Comparison of ENCODE assay signal across 8 cellular contexts in the genomic region with DNA sequence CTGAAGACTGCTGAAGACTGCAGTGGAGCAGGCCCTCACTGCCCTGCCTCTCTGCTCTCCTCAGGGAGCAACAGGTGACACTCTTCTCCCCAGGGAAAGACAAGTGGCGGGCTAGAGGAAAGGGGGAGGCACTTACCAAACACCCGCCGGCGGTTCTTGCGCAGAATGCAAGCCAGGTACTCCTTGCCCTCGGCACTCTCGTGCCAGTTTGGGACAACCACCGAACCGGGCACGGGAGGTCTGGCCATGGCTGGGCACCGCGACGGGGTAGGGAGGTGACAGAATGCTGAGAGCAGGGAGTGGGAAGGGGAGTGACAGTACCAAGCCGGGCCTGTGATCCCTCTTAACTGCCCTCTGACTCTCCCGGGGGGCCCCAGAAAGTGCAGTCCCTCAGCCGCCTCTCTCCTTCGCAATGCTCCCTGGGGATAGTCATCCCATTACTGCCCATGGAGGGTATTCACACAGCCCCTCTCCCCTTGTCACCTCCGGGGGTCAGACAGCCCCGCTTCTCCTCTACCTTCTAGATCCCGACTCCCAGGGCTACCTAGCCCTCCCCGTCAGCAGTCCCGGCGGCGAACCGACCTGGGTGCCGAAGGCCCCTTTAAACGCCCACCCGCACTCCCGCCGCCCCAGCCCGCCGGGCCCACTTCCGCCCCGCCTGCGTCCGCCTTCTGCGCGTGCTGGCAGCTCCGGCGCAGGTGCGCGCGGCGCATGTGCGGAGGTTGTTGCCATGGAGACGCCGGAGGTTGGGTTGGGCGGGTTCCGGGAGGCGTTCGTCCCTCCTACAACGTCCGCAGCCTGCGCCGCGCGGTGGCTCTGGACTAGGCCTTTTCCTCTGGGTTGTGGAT. TPM values are rescaled to one million over a fixed set of nuclear protein-coding genes. Genes with fewer than 3 reads are reported as not detected.
DNase-seq lines count a peak whose midpoint lies in the region; ATAC-seq and TF ChIP-seq lines count a peak whose summit lies in the region.

A gene with protein sequence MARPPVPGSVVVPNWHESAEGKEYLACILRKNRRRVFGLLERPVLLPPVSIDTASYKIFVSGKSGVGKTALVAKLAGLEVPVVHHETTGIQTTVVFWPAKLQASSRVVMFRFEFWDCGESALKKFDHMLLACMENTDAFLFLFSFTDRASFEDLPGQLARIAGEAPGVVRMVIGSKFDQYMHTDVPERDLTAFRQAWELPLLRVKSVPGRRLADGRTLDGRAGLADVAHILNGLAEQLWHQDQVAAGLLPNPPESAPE (minus strand): TSS at position 689 of the 848 bp plus-strand sequence. CDS start 441 bp downstream, at position 248.

- CTCF ChIA-PET in activated CD4-positive, alpha-beta memory T cell treated with anti-CD3 and anti-CD28 coated beads, Interleukin-2, amount 10 ng/mL, durations not matched to agents 7 days and 5 days (lab: Charles Lee): interaction anchor here (1.0 to 2.8 kb wide), 4 partner anchors 8 to 158 kb away, joined by 3 to 11 read pairs (median 7); no protein-coding TSS in a partner anchor

- H3K27ac ChIP-seq in C4-2B (peak within 1 kb of the TSS; percentile 86), lung (ENCODE audit: low read depth in 1 of 2, low read length in 1 of 2) (peak within 1 kb of the TSS; percentile 90)

- H3K9me3 ChIP-seq in lung (ENCODE audit: control insufficient read depth in 2 of 2, insufficient read depth in 1 of 2, low read length in 1 of 2): no peaks in the 10 kb centered on the region

- H3K36me3 ChIP-seq in lung (ENCODE audit: control insufficient read depth in 2 of 2, insufficient read depth in 2 of 2, low read length in 2 of 2): peaks cover 0 to 2% of the 10 kb centered on the region in 2 donors

- H3K27me3 Mint-ChIP-seq in activated CD4-positive, alpha-beta memory T cell treated with anti-CD3 and anti-CD28 coated beads, Interleukin-2, amount 10 ng/mL, durations not matched to agents 7 days and 5 days: no peaks in the 10 kb centered on the region

- POLR2A ChIA-PET in activated CD4-positive, alpha-beta memory T cell treated with anti-CD3 and anti-CD28 coated beads, Interleukin-2, amount 10 ng/mL, durations not matched to agents 7 days and 5 days (lab: Charles Lee): interaction anchor here (0.6 to 3.3 kb wide), 10 partner anchors 15 to 471 kb away, joined by 3 to 28 read pairs (median 3); a partner anchor contains a TSS

- no peak; the same call in 1 of the 2 replicates for TF ChIP-seq CTCF in C4-2B (conservative IDR thresholded peaks at IDR 0.05)
- no peak for TF ChIP-seq CTCF in lung (IDR thresholded peaks at IDR 0.05; ENCODE audit: control extremely low read depth, extremely low read depth)

- no peaks in the 10 kb centered on the region for H3K27me3 ChIP-seq in lung (ENCODE audit: control insufficient read depth, insufficient read depth)

- H3K4me3 Mint-ChIP-seq in activated CD4-positive, alpha-beta memory T cell treated with anti-CD3 and anti-CD28 coated beads, Interleukin-2, amount 10 ng/mL, durations not matched to agents 7 days and 5 days: peak within 1 kb of the TSS; percentile 79

- H3K36me3 Mint-ChIP-seq in activated CD4-positive, alpha-beta memory T cell treated with anti-CD3 and anti-CD28 coated beads, Interleukin-2, amount 10 ng/mL, durations not matched to agents 7 days and 5 days (ENCODE audit: low read depth): no peaks in the 10 kb centered on the region

- 1 to 3% methylated on average over 57 of the region's 57 CpGs for WGBS in lung, 2 donors

- peak; percentile 71 for ATAC-seq in GM19438 (IDR thresholded peaks at IDR 0.05; ENCODE audit: low read depth, unreplicated experiment)
- ATAC-seq in HG03571 (IDR thresholded peaks at IDR 0.05; ENCODE audit: unreplicated experiment): peak; percentile 83
- ATAC-seq in lung (ENCODE audit: insufficient read depth, low FRiP score): peak; percentile 94

- H3K4me1 ChIP-seq in lung (ENCODE audit: control insufficient read depth in 2 of 2, insufficient read depth in 2 of 2, low read length in 2 of 2): peaks cover 0 to 9% of the 10 kb centered on the region in 2 donors

- H3K4me1 Mint-ChIP-seq in activated CD4-positive, alpha-beta memory T cell treated with anti-CD3 and anti-CD28 coated beads, Interleukin-2, amount 10 ng/mL, durations not matched to agents 7 days and 5 days: peaks cover 43% of the 10 kb centered on the region

- H3K27ac Mint-ChIP-seq in activated CD4-positive, alpha-beta memory T cell treated with anti-CD3 and anti-CD28 coated beads, Interleukin-2, amount 10 ng/mL, durations not matched to agents 7 days and 5 days: peak within 1 kb of the TSS; percentile 82

- DNase-seq in NCI-H774 (lab: John Stamatoyannopoulos, UW) (peak; percentile 83), ecto neural progenitor cell (ENCODE audit: low spot score) (peak; percentile 97), lung (ENCODE audit: low spot score) (peak; percentile 95)
- DNase-seq in activated CD4-positive, alpha-beta memory T cell treated with anti-CD3 and anti-CD28 coated beads, Interleukin-2, amount 10 ng/mL, durations not matched to agents 7 days and 5 days: peak; percentile 97
- peak; percentile 94 for DNase-seq in stimulated activated CD4-positive, alpha-beta T cell treated with anti-CD3 and anti-CD28 coated beads, TNF-alpha, amount 100 ng/mL, for 4 hours (ENCODE audit: low read depth in 3 of 3)

- peak within 1 kb of the TSS; percentile 52 for H3K4me3 ChIP-seq in lung

- no peaks in the 10 kb centered on the region for H3K9me3 Mint-ChIP-seq in activated CD4-positive, alpha-beta memory T cell treated with anti-CD3 and anti-CD28 coated beads, Interleukin-2, amount 10 ng/mL, durations not matched to agents 7 days and 5 days

RNA-seq across cellular contexts. Expression of the gene that starts here (rescaled TPM):
- total RNA-seq in activated CD4-positive, alpha-beta memory T cell treated with anti-CD3 and anti-CD28 coated beads, Interleukin-2, amount 10 ng/mL, durations not matched to agents 7 days and 5 days: 1 to 10 TPM; 7.9 to 8.7 TPM
- 10 to 100 TPM in 1 of 2 donors, 1 to 10 TPM in 1; 4.5 to 13.7 TPM for total RNA-seq in lung
- polyA plus RNA-seq in lung: 1 to 10 TPM; 5.3 to 5.9 TPM

Comparison
In these comparisons a context has a peak if more than half of its experiments do, and no peak if none do; other contexts are left out.
1. Peak in every context shown above with its lines: DNase-seq, ATAC-seq, H3K4me3 ChIP-seq and H3K27ac ChIP-seq.